ENCODE assay signal across 15 cellular contexts in genomic region chr13:113433391-113433916, GRCh38. TPM values are rescaled to one million over a fixed set of nuclear protein-coding genes. Genes with fewer than 3 reads are reported as not detected.
DNase-seq lines count a peak whose midpoint lies in the region; ATAC-seq and TF ChIP-seq lines count a peak whose summit lies in the region.
"Had no signal": no experiment of that assay in that cellular context is flagged by ENCODE, and none has a peak within 500 bp of the region (broad histone marks: within the 10 kb centered on the region; RNA-seq: fewer than 3 reads in every experiment).

No MANE protein-coding gene starts in this region.

- H4K91ac ChIP-seq in neuronal stem cell (ENCODE audit: low read depth, low read length, poor library complexity) = no peak overlapping the region

- H3K23ac ChIP-seq in neuronal stem cell (ENCODE audit: low read depth, low read length, poor library complexity) = no peak overlapping the region

- no TSS peak for BruUV-seq in OCI-LY7 (replicated peaks; lab: Mats Ljungman, UMichigan)

- peak overlapping the region; percentile 28 for H3K18ac ChIP-seq in neuronal stem cell (ENCODE audit: low read length)

- H3K27ac ChIP-seq in left ventricle myocardium inferior (replicated peaks) = peak overlapping the region; percentile 61
- peak overlapping the region in 1 of 11 experiments; percentile 46; a peak in 2 of 22 replicates for H3K27ac ChIP-seq in BLaER1 treated with 17β-estradiol and CSF1 and Interleukin-3, amounts not matched to agents 10 nM and 100 nM
- peak overlapping the region; percentile 53 for H3K27ac ChIP-seq in OCI-LY7 (ENCODE audit: low read depth, low read length, poor library complexity, severe bottlenecking)
- H3K27ac ChIP-seq in neuronal stem cell (replicated peaks; ENCODE audit: low read length) = no peak overlapping the region
- H3K27ac ChIP-seq: C4-2B had no signal

- H3K27me3 ChIP-seq in left ventricle myocardium inferior (ENCODE audit: low read depth) (no peaks in the 10 kb centered on the region), neuronal stem cell (ENCODE audit: control insufficient read depth in 3 of 3, insufficient read depth in 3 of 3, low read depth in 1 of 3, low read length in 3 of 3) (no peaks in the 10 kb centered on the region)
- H3K27me3 ChIP-seq in BLaER1 treated with 17β-estradiol and CSF1 and Interleukin-3, amounts not matched to agents 10 nM and 100 nM = peaks cover 0 to 30% (median 0%) of the 10 kb centered on the region in 11 experiments; a peak in 7 of 22 replicates

- peaks cover 51% of the 10 kb centered on the region for H3K36me3 ChIP-seq in left ventricle myocardium inferior
- H3K36me3 ChIP-seq in BLaER1 treated with 17β-estradiol and CSF1 and Interleukin-3, amounts not matched to agents 10 nM and 100 nM = no peaks in the 10 kb centered on the region
- H3K36me3 ChIP-seq in OCI-LY7 (ENCODE audit: insufficient read depth, low read length) = no peaks in the 10 kb centered on the region
- no peaks in the 10 kb centered on the region for H3K36me3 ChIP-seq in neuronal stem cell (replicated peaks in 1 of 2; ENCODE audit: control insufficient read depth in 2 of 2, insufficient read depth in 2 of 2, low read length in 2 of 2)
- H3K36me3 ChIP-seq: HAP-1 had no signal

- no peak overlapping the region for H2BK120ac ChIP-seq in neuronal stem cell (ENCODE audit: low read depth, low read length)

- H3K9me3 ChIP-seq in left ventricle myocardium inferior (replicated peaks) (no peaks in the 10 kb centered on the region), OCI-LY7 (ENCODE audit: low read length) (no peaks in the 10 kb centered on the region), neuronal stem cell (replicated peaks in 1 of 2; ENCODE audit: control insufficient read depth in 2 of 2, insufficient read depth in 1 of 2, low read depth in 1 of 2, low read length in 2 of 2) (peaks cover 0 to 2% of the 10 kb centered on the region in 2 donors)
- H3K9me3 ChIP-seq in BLaER1 treated with 17β-estradiol and CSF1 and Interleukin-3, amounts not matched to agents 10 nM and 100 nM (replicated peaks in 1 of 11) = no peaks in the 10 kb centered on the region
- H3K9me3 ChIP-seq: HAP-1 had no signal

- no peaks in the 10 kb centered on the region for H3K9me2 ChIP-seq in OCI-LY7 (ENCODE audit: insufficient read depth, low read length)

- no peak overlapping the region for H2BK5ac ChIP-seq in neuronal stem cell (ENCODE audit: low read length)

- H4K8ac ChIP-seq in neuronal stem cell (ENCODE audit: low read depth, low read length) = no peak overlapping the region

- H3K79me2 ChIP-seq in OCI-LY7 (ENCODE audit: insufficient read depth, low read depth, low read length) = no peaks in the 10 kb centered on the region

- H4K20me1 ChIP-seq in BLaER1 treated with 17β-estradiol and CSF1 and Interleukin-3, amounts not matched to agents 10 nM and 100 nM = no peaks in the 10 kb centered on the region; a peak in 1 of 22 replicates
- H4K20me1 ChIP-seq in OCI-LY7 (ENCODE audit: insufficient read depth, low read length) = no peaks in the 10 kb centered on the region

- DNase-seq in left ventricle myocardium inferior (no peak), left cardiac atrium (no peak), OCI-LY7 (ENCODE audit: low spot score) (peak; percentile 9), neuronal stem cell (ENCODE audit: low spot score) (no peak), ureter (ENCODE audit: low spot score) (no peak), D341Med (ENCODE audit: low spot score) (no peak)
- DNase-seq: 8988T; CD4-positive, alpha-beta memory T cell; DMS153; DMS79 treated with DMSO at 0.1 percent for 48 hours; EL had no signal

- no CpG with 5 or more reads among the region's 21 CpGs for WGBS in neuronal stem cell (ENCODE audit: extremely low coverage in 2 of 2, insufficient read length in 2 of 2, insufficient replicate concordance in 1 of 2), 2 donors

- H2AFZ ChIP-seq in OCI-LY7 (ENCODE audit: low read length) = peak overlapping the region; percentile 65; the same call in 1 of the 2 replicates
- no peak overlapping the region for H2AFZ ChIP-seq in neuronal stem cell (ENCODE audit: low read length)
- H2AFZ ChIP-seq: GM23338 had no signal

- H3K4ac ChIP-seq in neuronal stem cell (ENCODE audit: low read length) = no peak overlapping the region

- TF ChIP-seq CTCF in left ventricle myocardium inferior (IDR thresholded peaks at IDR 0.05; ENCODE audit: borderline replicate concordance) (no peak), OCI-LY7 (conservative IDR thresholded peaks at IDR 0.05; ENCODE audit: low read length) (no peak)

- no peaks in the 10 kb centered on the region for H3K79me1 ChIP-seq in neuronal stem cell (ENCODE audit: low read depth, low read length)

- H3K4me1 ChIP-seq in left ventricle myocardium inferior (peaks cover 28% of the 10 kb centered on the region), OCI-LY7 (ENCODE audit: insufficient read depth, low read length, poor library complexity, severe bottlenecking) (peaks cover 27% of the 10 kb centered on the region), neuronal stem cell (ENCODE audit: control insufficient read depth in 2 of 2, insufficient read depth in 1 of 2, low read depth in 1 of 2, low read length in 2 of 2) (no peaks in the 10 kb centered on the region)
- peaks cover 15 to 59% (median 51%) of the 10 kb centered on the region in 10 experiments for H3K4me1 ChIP-seq in BLaER1 treated with 17β-estradiol and CSF1 and Interleukin-3, amounts not matched to agents 10 nM and 100 nM
- H3K4me1 ChIP-seq: HAP-1 had no signal

- H3K9ac ChIP-seq in BLaER1 treated with 17β-estradiol and CSF1 and Interleukin-3, amounts not matched to agents 10 nM and 100 nM = peak overlapping the region in 2 of 11 experiments; percentile 16 to 21; a peak in 3 of 22 replicates
- no peak overlapping the region for H3K9ac ChIP-seq in neuronal stem cell (ENCODE audit: low read depth, low read length, poor library complexity)

- no peak overlapping the region for H2BK15ac ChIP-seq in neuronal stem cell (ENCODE audit: low read length)

- no peak overlapping the region for H2AK5ac ChIP-seq in neuronal stem cell (ENCODE audit: low read depth, low read length)

- intact Hi-C loops in left ventricle myocardium inferior (cut with micrococcal nuclease) (no loop called here), left cardiac atrium (cut with DNase I) (no loop called here), OCI-LY7 (cut with micrococcal nuclease; ENCODE audit: unreplicated experiment) (no loop called here)

- no peak for ATAC-seq in left cardiac atrium
- ATAC-seq: GM23338 had no signal

- H3K4me3 ChIP-seq in left ventricle myocardium inferior (no peak overlapping the region), OCI-LY7 (ENCODE audit: low read depth, low read length, poor library complexity, severe bottlenecking) (no peak overlapping the region), neuronal stem cell (ENCODE audit: low read length in 2 of 2) (no peak overlapping the region)
- 0 out of 20 replicates have a peak overlapping the region, but pooled peaks of 1 of the 10 experiments have one; percentile 22 for H3K4me3 ChIP-seq in BLaER1 treated with 17β-estradiol and CSF1 and Interleukin-3, amounts not matched to agents 10 nM and 100 nM
- H3K4me3 ChIP-seq: GM23338, HAP-1 had no signal

- peak overlapping the region; percentile 60 to 98 (median 83); a peak in 21 of 22 replicates for H3K4me2 ChIP-seq in BLaER1 treated with 17β-estradiol and CSF1 and Interleukin-3, amounts not matched to agents 10 nM and 100 nM
- H3K4me2 ChIP-seq in OCI-LY7 (ENCODE audit: low read length) (peak overlapping the region; percentile 42), neuronal stem cell (ENCODE audit: insufficient read depth, low read length, poor library complexity, severe bottlenecking) (no peak overlapping the region)
- H3K4me2 ChIP-seq: GM23338 had no signal

- no peak overlapping the region for H2BK12ac ChIP-seq in neuronal stem cell (ENCODE audit: low read length)

- CTCF ChIA-PET in OCI-LY7 (lab: Charles Lee; ENCODE audit: unreplicated experiment) = no interaction called here

- POLR2A ChIA-PET in OCI-LY7 (lab: Charles Lee) = no interaction called here

- H3K14ac ChIP-seq in neuronal stem cell (ENCODE audit: low read length) = no peak overlapping the region

RNA-seq across cellular contexts. Expression of gene ADPRHL1, which starts 19.8 kb away (rescaled TPM):
- total RNA-seq in left ventricle myocardium inferior (484 TPM), left cardiac atrium (100 to 1,000 TPM; 241 to 245 TPM), OCI-LY7 (2022) (5.1 and 6.2 TPM in 2 replicates), ureter (4.2 TPM)
- 0.95 and 2.5 TPM in 2 replicates for total RNA-seq in OCI-LY7 (2014; rRNA removed; shearing (Covaris generic))
- 0.47 TPM for polyA plus RNA-seq in neuronal stem cell (2013, experiment 1 of 2)
- polyA plus RNA-seq in neuronal stem cell (2013, experiment 2 of 2) = 0.40 TPM

RNA-seq across cellular contexts. Expression of gene DCUN1D2, which starts 57.1 kb away (rescaled TPM):
- total RNA-seq in left ventricle myocardium inferior (196 TPM), left cardiac atrium (10 to 100 TPM; 81.1 to 94.3 TPM), OCI-LY7 (2022) (12.8 and 16.5 TPM in 2 replicates), ureter (20.6 TPM)
- total RNA-seq in OCI-LY7 (2014; rRNA removed; shearing (Covaris generic)) = 9.2 and 13.4 TPM in 2 replicates
- polyA plus RNA-seq in neuronal stem cell (2013, experiment 1 of 2) = 21.3 TPM
- polyA plus RNA-seq in neuronal stem cell (2013, experiment 2 of 2) = 22.2 TPM

Comparison
In these comparisons a context has a peak if more than half of its experiments do, and no peak if none do; other contexts are left out.
1. RNA of gene ADPRHL1, which starts 19.8 kb away (total RNA-seq): 484 TPM in left ventricle myocardium inferior (single experiment) and 241 to 245 TPM in left cardiac atrium; 0.95 to 6.2 TPM in OCI-LY7 and 4.2 TPM in ureter (single experiment); every median in the first group is over 10 times any median in the second.